Comparison of ENCODE assay signal across 12 cellular contexts in the genomic region with DNA sequence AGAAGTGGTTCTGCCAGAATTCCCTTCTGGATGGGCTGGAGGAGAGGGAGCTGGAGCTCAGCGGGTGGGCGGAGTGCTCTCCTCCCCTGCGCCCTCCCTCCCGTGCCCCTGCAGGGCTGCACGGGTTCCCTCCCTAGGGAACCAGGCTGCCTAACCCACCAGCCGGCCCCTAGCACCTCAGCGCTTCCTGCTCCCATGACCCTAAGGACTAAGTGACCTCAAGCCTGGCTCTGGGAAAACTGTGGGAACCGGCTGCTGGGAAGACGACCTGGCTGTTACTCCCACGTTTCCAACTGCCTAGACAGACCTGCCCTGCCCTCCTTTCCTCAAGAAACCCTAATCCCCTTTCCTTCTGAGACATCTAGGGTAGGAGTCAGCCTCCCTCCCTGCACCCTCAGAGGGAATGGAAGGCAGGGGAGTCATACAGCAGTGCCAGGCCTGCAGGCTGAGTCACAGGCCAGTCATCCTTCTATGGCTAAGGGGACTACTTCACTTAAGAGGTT. TPM values are rescaled to one million over a fixed set of nuclear protein-coding genes. Genes with fewer than 3 reads are reported as not detected.
DNase-seq lines count a peak whose midpoint lies in the region; ATAC-seq, FAIRE-seq and TF ChIP-seq lines count a peak whose summit lies in the region.
"Had no signal": no experiment of that assay in that cellular context is flagged by ENCODE, and none has a peak within 500 bp of the region (broad histone marks: within the 10 kb centered on the region; RNA-seq: fewer than 3 reads in every experiment).

No MANE protein-coding gene starts in this region.

- H3K4me1 ChIP-seq in ovary (ENCODE audit: insufficient read depth) (no peaks in the 10 kb centered on the region), mucosa of descending colon (ENCODE audit: low read depth) (no peaks in the 10 kb centered on the region)

- no peaks in the 10 kb centered on the region for H3K36me3 ChIP-seq in ovary
- no peaks in the 10 kb centered on the region for H3K36me3 ChIP-seq in mucosa of descending colon (ENCODE audit: low read depth)

- POLR2A ChIA-PET in AG04449 (lab: Yijun Ruan, JAX) = no interaction called here

- DNase-seq in AG04449 (ENCODE audit: low read depth, low spot score) (peak; percentile 21), HTR-8/SVneo (ENCODE audit: insufficient read length, low spot score) (peak; percentile 76), amniotic epithelial cell (ENCODE audit: low read depth) (peak; percentile 95), iris pigment epithelial cell (ENCODE audit: low read depth) (peak; percentile 73), ovary (no peak), anterior cingulate cortex (lab: John Stamatoyannopoulos, UW) (no peak), mucosa of descending colon (no peak)
- DNase-seq in activated CD4-positive, CD25-positive, alpha-beta regulatory T cell (lab: John Stamatoyannopoulos, UW) = no peak
- DNase-seq: activated CD4-positive, alpha-beta memory T cell treated with anti-CD3 and anti-CD28 coated beads for 36 hours; CD4-positive, alpha-beta T cell; naive B cell; stimulated activated CD4-positive, alpha-beta T cell treated with anti-CD3 and anti-CD28 coated beads, Interleukin-2, amount 100 ng/mL, for 24 hours had no signal

- CTCF ChIA-PET in AG04449 (lab: Yijun Ruan, JAX) = no interaction called here

- H3K4me3 ChIP-seq in AG04449 (ENCODE audit: low read depth, low read length) (no peak overlapping the region), ovary (no peak overlapping the region), mucosa of descending colon (no peak overlapping the region)

- TF ChIP-seq CTCF in AG04449 (IDR thresholded peaks at IDR 0.05; ENCODE audit: insufficient read depth, low read length, missing control alignments) (no peak), ovary (IDR thresholded peaks at IDR 0.05) (no peak), mucosa of descending colon (IDR thresholded peaks at IDR 0.05) (no peak)

- H3K9me3 ChIP-seq in ovary = no peaks in the 10 kb centered on the region
- H3K9me3 ChIP-seq in mucosa of descending colon = no peaks in the 10 kb centered on the region

- TF ChIP-seq EP300 in ovary (IDR thresholded peaks at IDR 0.05) = no peak

- intact Hi-C loops in ovary (cut with DNase I) (no loop called here), mucosa of descending colon (cut with DNase I, micrococcal nuclease) (no loop called here)

- no peak overlapping the region for H3K27ac ChIP-seq in ovary

- TF ChIP-seq POLR2A in ovary (IDR thresholded peaks at IDR 0.05) = no peak

- WGBS in ovary, 3 donors = 23 to 36% (median 24%) methylated on average over 10 of the region's 10 CpGs

- no peaks in the 10 kb centered on the region for H3K27me3 ChIP-seq in ovary

- peak; percentile 20 for FAIRE-seq in HTR-8/SVneo (lab: Jason Lieb, UNC)

- no peak for ATAC-seq in mucosa of descending colon

RNA-seq across cellular contexts. Expression of gene SLC6A12, which starts 31.5 kb away (rescaled TPM):
- total RNA-seq in ovary (1 to 10 TPM in 4 of 7 donors, under 1 TPM in 2, not detected in 1; 0.24 to 7.5 (median 1.6) TPM), mucosa of descending colon (1 to 10 TPM in 2 of 3 donors, not detected in 1; 1.3 to 5.1 TPM)
- 1 to 10 TPM in 1 of 2 donors, under 1 TPM in 1; 0.46 to 1.5 TPM for polyA plus RNA-seq in ovary
- total RNA-seq: CD4-positive, alpha-beta T cell had no signal

Comparison
In these comparisons a context has a peak if more than half of its experiments do, and no peak if none do; other contexts are left out.
1. DNase-seq: peak in AG04449 (single experiment), HTR-8/SVneo (single experiment), amniotic epithelial cell (single experiment) and iris pigment epithelial cell (single experiment); none in ovary (0 of 5), anterior cingulate cortex (0 of 58), mucosa of descending colon (0 of 3) and activated CD4-positive, CD25-positive, alpha-beta regulatory T cell (0 of 4).